ENCODE assay signal across 8 cellular contexts in the genomic region with DNA sequence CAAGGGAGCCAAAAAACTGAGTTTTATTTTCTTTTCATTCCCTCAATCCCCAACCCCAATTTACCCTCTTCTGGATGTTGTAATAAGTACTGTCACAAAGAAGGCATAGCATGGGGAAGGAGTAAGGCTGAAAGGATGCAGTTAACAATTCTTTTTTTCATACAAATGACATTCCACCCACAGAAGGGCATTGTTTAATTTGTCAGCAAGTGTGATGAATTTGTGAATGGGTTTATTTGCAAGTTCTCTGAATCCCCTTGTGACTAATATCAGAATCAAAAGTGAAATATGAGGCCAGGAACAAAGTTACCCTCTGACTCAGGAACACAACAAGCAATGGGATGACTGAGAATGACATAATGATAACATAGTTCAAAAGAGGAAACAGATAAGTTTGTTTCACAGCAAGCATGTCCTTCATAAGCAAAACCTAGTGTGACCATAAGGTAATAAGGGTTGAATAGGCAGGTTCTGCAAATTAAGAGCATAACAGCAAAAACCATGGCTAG. TPM values are rescaled to one million over a fixed set of nuclear protein-coding genes. Genes with fewer than 3 reads are reported as not detected.
DNase-seq lines count a peak whose midpoint lies in the region; TF ChIP-seq lines count a peak whose summit lies in the region.

No MANE protein-coding gene starts in this region.

- in situ Hi-C loops in GM13976 (cut with MboI; ENCODE audit: low sequenced_read_pairs, unreplicated experiment) (loop anchor here (5.0 to 10.0 kb wide), 2 partner anchors 283 to 365 kb away; no protein-coding TSS in a partner anchor), GM23248 (cut with MboI) (loop anchor here (25.0 kb wide), 2 partner anchors 365 to 1115 kb away; partner anchors contain the start of genes TCEANC and TLR8)

- H3K4me3 ChIP-seq in GM23248 (peak overlapping the region; percentile 89), PC-9 (no peak overlapping the region)

- H4K20me1 ChIP-seq in GM23248 (ENCODE audit: insufficient read depth): no peaks in the 10 kb centered on the region
- no peaks in the 10 kb centered on the region for H4K20me1 ChIP-seq in PC-9 (ENCODE audit: insufficient read depth)

- intact Hi-C loops in PC-9 (cut with micrococcal nuclease; ENCODE audit: unreplicated experiment): loop anchor here (2.0 kb wide), 1 partner anchor 375 kb away; the partner anchor contains the start of gene TCEANC

- H3K27ac ChIP-seq in GM23248 (peak overlapping the region; percentile 96), PC-9 (peak overlapping the region; percentile 77)

- no peak overlapping the region for H2AFZ ChIP-seq in GM23248
- no peak overlapping the region for H2AFZ ChIP-seq in PC-9

- peak overlapping the region; percentile 94 for H3K9ac ChIP-seq in GM23248

- TF ChIP-seq CTCF in GM13976 (IDR thresholded peaks at IDR 0.05; ENCODE audit: borderline replicate concordance, control extremely low read depth, extremely low read depth, insufficient read depth, missing control alignments) (no peak), PC-9 (conservative IDR thresholded peaks at IDR 0.05) (no peak), glutamatergic neuron (IDR thresholded peaks at IDR 0.05; ENCODE audit: partially characterized antibody, unreplicated experiment) (no peak), mesothelial cell of epicardium (IDR thresholded peaks at IDR 0.05; ENCODE audit: unreplicated experiment) (no peak)

- H3K4me2 ChIP-seq in GM23248 (ENCODE audit: unreplicated experiment) (peak overlapping the region; percentile 91), PC-9 (peak overlapping the region; percentile 87)

- peaks cover 2% of the 10 kb centered on the region for H3K27me3 Mint-ChIP-seq in glutamatergic neuron (ENCODE audit: unreplicated experiment)
- H3K27me3 Mint-ChIP-seq in mesothelial cell of epicardium (ENCODE audit: low read depth): no peaks in the 10 kb centered on the region

- POLR2A ChIA-PET in PC-9 (lab: Charles Lee; ENCODE audit: unreplicated experiment): no interaction called here

- H3K9me2 ChIP-seq in GM23248 (ENCODE audit: insufficient read depth) (no peaks in the 10 kb centered on the region), PC-9 (ENCODE audit: insufficient read depth) (no peaks in the 10 kb centered on the region)

- BruUV-seq in PC-9 (replicated peaks; lab: Mats Ljungman, UMichigan): no TSS peak

- H3K9me3 ChIP-seq in GM23248 (ENCODE audit: low read depth) (no peaks in the 10 kb centered on the region), PC-9 (ENCODE audit: insufficient read depth, low read depth) (no peaks in the 10 kb centered on the region)

- H3K79me2 ChIP-seq in GM23248 (ENCODE audit: insufficient read depth) (peaks cover 11% of the 10 kb centered on the region; the same call in 1 of the 2 replicates), PC-9 (ENCODE audit: low read depth) (peaks cover 12% of the 10 kb centered on the region; the same call in 1 of the 2 replicates)

- CTCF ChIA-PET in PC-9 (lab: Charles Lee): no interaction called here

- H3K4me1 ChIP-seq in GM23248 (ENCODE audit: insufficient read depth) (peaks cover 26% of the 10 kb centered on the region), PC-9 (replicated peaks; ENCODE audit: insufficient read depth) (peaks cover 30% of the 10 kb centered on the region)

- DNase-seq in GM13976 (ENCODE audit: low spot score) (peak; percentile 57), GM23248 (peak; percentile 77), PC-9 (peak in 1 of 2 experiments; percentile 75), fibroblast of peridontal ligament (ENCODE audit: extremely low read depth) (peak; percentile 31), NCI-H1105 treated with DMSO at 0.1 percent for 48 hours (lab: John Stamatoyannopoulos, UW) (no peak), NCI-H1436 (lab: John Stamatoyannopoulos, UW) (no peak), glutamatergic neuron (no peak), mesothelial cell of epicardium (ENCODE audit: low spot score in 2 of 2, unreplicated experiment in 2 of 2) (no peak)

- H3K36me3 Mint-ChIP-seq in glutamatergic neuron (ENCODE audit: unreplicated experiment) (no peaks in the 10 kb centered on the region), mesothelial cell of epicardium (no peaks in the 10 kb centered on the region)

- no peaks in the 10 kb centered on the region for H3K27me3 ChIP-seq in GM23248 (replicated peaks; ENCODE audit: insufficient read depth)
- H3K27me3 ChIP-seq in PC-9 (ENCODE audit: insufficient read depth, low read depth): no peaks in the 10 kb centered on the region

- H3K9me3 Mint-ChIP-seq in glutamatergic neuron (ENCODE audit: unreplicated experiment) (peaks cover 2% of the 10 kb centered on the region), mesothelial cell of epicardium (peaks cover 10% of the 10 kb centered on the region)

- peaks cover 36% of the 10 kb centered on the region; the same call in 1 of the 2 replicates for H3F3A ChIP-seq in GM23248 (ENCODE audit: insufficient read depth)
- H3F3A ChIP-seq in PC-9 (ENCODE audit: insufficient read depth, low read depth): peaks cover 5% of the 10 kb centered on the region; the same call in 1 of the 2 replicates

- H3K4me3 Mint-ChIP-seq in glutamatergic neuron (ENCODE audit: unreplicated experiment): no peak overlapping the region
- no peak overlapping the region for H3K4me3 Mint-ChIP-seq in mesothelial cell of epicardium

- no peak overlapping the region for H3K27ac Mint-ChIP-seq in glutamatergic neuron (ENCODE audit: unreplicated experiment)
- H3K27ac Mint-ChIP-seq in mesothelial cell of epicardium: no peak overlapping the region

- H3K36me3 ChIP-seq in GM23248 (ENCODE audit: low read depth): no peaks in the 10 kb centered on the region
- H3K36me3 ChIP-seq in PC-9 (ENCODE audit: low read depth): no peaks in the 10 kb centered on the region

- H3K4me1 Mint-ChIP-seq in glutamatergic neuron (ENCODE audit: low read depth, unreplicated experiment) (peaks cover 4% of the 10 kb centered on the region), mesothelial cell of epicardium (peaks cover 12% of the 10 kb centered on the region)

RNA-seq across cellular contexts. Expression of gene GEMIN8, which starts 2.1 kb away (rescaled TPM):
- 12.1 and 13.4 TPM in 2 replicates for total RNA-seq in GM23248 (2014; rRNA removed; shearing (Covaris generic))
- 20.0 and 20.5 TPM in 2 replicates for polyA plus RNA-seq in GM23248 (2016; fragmentation: Nextera tagmentation; extraction: Ambion mirVana)
- total RNA-seq in PC-9 (2021) (17.1 and 18.8 TPM in 2 replicates), glutamatergic neuron (ENCODE audit: unreplicated experiment) (8.2 TPM), mesothelial cell of epicardium (16.2 to 16.7 TPM (median 16.6 TPM) in 3 replicates)

Comparison
In these comparisons a context has a peak if more than half of its experiments do, and no peak if none do; other contexts are left out.
1. DNase-seq: peak in GM13976 (single experiment), GM23248 (single experiment) and fibroblast of peridontal ligament (single experiment); none in NCI-H1105 treated with DMSO at 0.1 percent for 48 hours (single experiment), NCI-H1436 (single experiment), glutamatergic neuron (single experiment) and mesothelial cell of epicardium (0 of 2).